8 cellular contexts compared by ENCODE assay signal in genomic region chr4:155442267-155443105, GRCh38.
DNase-seq lines count a peak whose midpoint lies in the region; ATAC-seq and TF ChIP-seq lines count a peak whose summit lies in the region.

No MANE protein-coding gene starts in this region.

- H3K27me3 ChIP-seq in Peyer's patch (no peaks in the 10 kb centered on the region), neural cell (ENCODE audit: insufficient read depth, low read depth, low read length) (no peaks in the 10 kb centered on the region)

- no peaks in the 10 kb centered on the region for H3K36me3 ChIP-seq in Peyer's patch
- no peaks in the 10 kb centered on the region for H3K36me3 ChIP-seq in neural cell (ENCODE audit: insufficient read depth, low read length)

- H3K79me2 ChIP-seq in neural cell (replicated peaks; ENCODE audit: insufficient read depth, low read length) = no peaks in the 10 kb centered on the region

- H3K4me3 ChIP-seq in Peyer's patch (no peak overlapping the region), neural cell (ENCODE audit: low read length) (no peak overlapping the region)

- H3F3A ChIP-seq in neural cell (ENCODE audit: insufficient read depth, low read length, poor library complexity, severe bottlenecking) = no peaks in the 10 kb centered on the region

- ATAC-seq in GM19035 (IDR thresholded peaks at IDR 0.05; ENCODE audit: unreplicated experiment) (peak; percentile 85), HG03442 (IDR thresholded peaks at IDR 0.05; ENCODE audit: unreplicated experiment) (peak; percentile 77)

- H4K20me1 ChIP-seq in neural cell (ENCODE audit: insufficient read depth) = no peaks in the 10 kb centered on the region

- TF ChIP-seq CTCF in Peyer's patch (IDR thresholded peaks at IDR 0.05) (peak; percentile 32 to 83 (median 70)), neural cell (IDR thresholded peaks at IDR 0.05; ENCODE audit: poor library complexity, severe bottlenecking) (peak; percentile 84)

- no peak overlapping the region for H3K9ac ChIP-seq in neural cell (ENCODE audit: low read length)

- no peaks in the 10 kb centered on the region for H3K4me1 ChIP-seq in Peyer's patch

- no peak overlapping the region for H3K4me2 ChIP-seq in neural cell (ENCODE audit: low read length)

- TF ChIP-seq EP300 in neural cell (conservative IDR thresholded peaks at IDR 0.05; ENCODE audit: poor library complexity, severe bottlenecking) = no peak

- H3K9me2 ChIP-seq in neural cell (ENCODE audit: insufficient read depth, low read length) = no peaks in the 10 kb centered on the region

- TF ChIP-seq RAD21 in neural cell (conservative IDR thresholded peaks at IDR 0.05) = peak; percentile 85

- DNase-seq in C1 segment of cervical spinal cord (lab: John Stamatoyannopoulos, UW) = peak in 12 of 14 donors; percentile 9 to 71 (median 44)
- peak; percentile 47 to 86 (median 67) for DNase-seq in Peyer's patch
- DNase-seq in activated T-helper 1 cell treated with anti-CD3 and anti-CD28 coated beads, Interleukin-2, amount 50 U/mL, for 16 hours (ENCODE audit: low read depth in 1 of 2, low spot score in 1 of 2) = peak; percentile 6 to 28
- peak; percentile 53 for DNase-seq in fibroblast of the conjunctiva (ENCODE audit: low read depth)
- peak; percentile 33 for DNase-seq in stimulated activated naive CD4-positive, alpha-beta T cell treated with Interleukin-2 at 50 U/mL for 16 hours (lab: John Stamatoyannopoulos, UW)

- TF ChIP-seq POLR2A in Peyer's patch (IDR thresholded peaks at IDR 0.05) = no peak

- no peaks in the 10 kb centered on the region for H3K9me3 ChIP-seq in Peyer's patch
- no peaks in the 10 kb centered on the region for H3K9me3 ChIP-seq in neural cell (ENCODE audit: low read length)

- H2AFZ ChIP-seq in neural cell (ENCODE audit: low read depth, low read length) = no peak overlapping the region

- H3K27ac ChIP-seq in Peyer's patch (no peak overlapping the region), neural cell (ENCODE audit: low read length) (no peak overlapping the region)

TF ChIP-seq in neural cell, 6 proteins besides CTCF, POLR2A, EP300 and RAD21:
- TF ChIP-seq EZH2 (IDR thresholded peaks at IDR 0.05; ENCODE audit: borderline replicate concordance, insufficient read depth, low read length, poor library complexity, severe bottlenecking) (no peak), SMC3 (conservative IDR thresholded peaks at IDR 0.05; ENCODE audit: poor library complexity) (peak; percentile 84), TAF1 (IDR thresholded peaks at IDR 0.05; ENCODE audit: low read depth) (no peak), POLR2AphosphoS5 (IDR thresholded peaks at IDR 0.05) (no peak), REST (IDR thresholded peaks at IDR 0.05; ENCODE audit: borderline replicate concordance) (no peak), MXI1 (conservative IDR thresholded peaks at IDR 0.05; ENCODE audit: poor library complexity, severe bottlenecking) (no peak)

Comparison
In these comparisons a context has a peak if more than half of its experiments do, and no peak if none do; other contexts are left out.
1. DNase-seq: peak in every context shown above with its lines; median percentile 67 in Peyer's patch; 53 in fibroblast of the conjunctiva; 44 in C1 segment of cervical spinal cord; 33 in stimulated activated naive CD4-positive, alpha-beta T cell treated with Interleukin-2 at 50 U/mL for 16 hours; 17 in activated T-helper 1 cell treated with anti-CD3 and anti-CD28 coated beads, Interleukin-2, amount 50 U/mL, for 16 hours.